In genomic region chr5:97181856-97182545, GRCh38 we compare ENCODE assay signal across 1 cellular context.
TF ChIP-seq lines count a peak whose summit lies in the region.

No MANE protein-coding gene starts in this region.

TF ChIP-seq in SK-N-SH, 30 proteins besides CTCF, POLR2A, EP300 and RAD21 (continued from another document):
- TF ChIP-seq TEAD4 (IDR thresholded peaks at IDR 0.05; ENCODE audit: borderline replicate concordance, insufficient read depth) (no peak), REST (IDR thresholded peaks at IDR 0.05; ENCODE audit: low read depth, low read length) (no peak), RCOR1 (IDR thresholded peaks at IDR 0.05; ENCODE audit: low read length) (no peak), PBX3 (IDR thresholded peaks at IDR 0.05) (no peak), MAX (IDR thresholded peaks at IDR 0.05; ENCODE audit: low read depth) (no peak), IRF3 (IDR thresholded peaks at IDR 0.05; ENCODE audit: low read depth, low read length) (no peak), YY1 (IDR thresholded peaks at IDR 0.05; ENCODE audit: low read depth) (no peak)
